ENCODE assay signal across 8 cellular contexts in genomic region chr2:26521054-26521912, GRCh38. TPM values are rescaled to one million over a fixed set of nuclear protein-coding genes. Genes with fewer than 3 reads are reported as not detected.
DNase-seq lines count a peak whose midpoint lies in the region; ATAC-seq and TF ChIP-seq lines count a peak whose summit lies in the region.

No MANE protein-coding gene starts in this region.

- peak; percentile 60 for TF ChIP-seq CTCF in epithelial cell of proximal tubule (conservative IDR thresholded peaks at IDR 0.05; ENCODE audit: low read depth, low read length)

- no peak for ATAC-seq in GM19463 (IDR thresholded peaks at IDR 0.05; ENCODE audit: unreplicated experiment)

- DNase-seq in stimulated activated CD4-positive, alpha-beta T cell treated with anti-CD3 and anti-CD28 coated beads, Interleukin-1b, Interleukin-23, amount 100 ng/mL, for 48 hours = peak; percentile 11
- no peak for DNase-seq in stimulated activated CD4-positive, alpha-beta T cell treated with anti-CD3 and anti-CD28 coated beads, Interleukin-4, amount 100 ng/mL, for 1 hour
- DNase-seq in NCI-H510A treated with DMSO at 0.1 percent for 48 hours (lab: John Stamatoyannopoulos, UW) (peak; percentile 28), epithelial cell of proximal tubule (ENCODE audit: low read depth) (no peak), NOMO-1 treated with DMSO at 0.1 percent for 48 hours (lab: John Stamatoyannopoulos, UW; ENCODE audit: unreplicated experiment) (no peak), C1 segment of cervical spinal cord (lab: John Stamatoyannopoulos, UW) (no peak), NCI-H774 (lab: John Stamatoyannopoulos, UW) (no peak)

- H3K4me3 ChIP-seq in epithelial cell of proximal tubule (ENCODE audit: low read depth, low read length) = no peak overlapping the region

RNA-seq across cellular contexts. Expression of gene OTOF, which starts 43.4 kb away (rescaled TPM):
- not detected in 2 replicates for total RNA-seq in epithelial cell of proximal tubule

Comparison
In these comparisons a context has a peak if more than half of its experiments do, and no peak if none do; other contexts are left out.
1. DNase-seq: peak in stimulated activated CD4-positive, alpha-beta T cell treated with anti-CD3 and anti-CD28 coated beads, Interleukin-1b, Interleukin-23, amount 100 ng/mL, for 48 hours (single experiment) and NCI-H510A treated with DMSO at 0.1 percent for 48 hours (single experiment); none in stimulated activated CD4-positive, alpha-beta T cell treated with anti-CD3 and anti-CD28 coated beads, Interleukin-4, amount 100 ng/mL, for 1 hour (single experiment), epithelial cell of proximal tubule (single experiment), NOMO-1 treated with DMSO at 0.1 percent for 48 hours (single experiment), C1 segment of cervical spinal cord (0 of 14) and NCI-H774 (single experiment).